Comparison of ENCODE assay signal across 8 cellular contexts in genomic region chr1:158203693-158204457, GRCh38. TPM values are rescaled to one million over a fixed set of nuclear protein-coding genes. Genes with fewer than 3 reads are reported as not detected.
DNase-seq lines count a peak whose midpoint lies in the region; ATAC-seq, FAIRE-seq and TF ChIP-seq lines count a peak whose summit lies in the region.

No MANE protein-coding gene starts in this region.

- peak; percentile 75 to 85 for ATAC-seq in activated naive CD4-positive, alpha-beta T cell treated with anti-CD3 and anti-CD28 coated beads, Interleukin-2, amount 50 U/mL, for 72 hours
- ATAC-seq in K562 = peak; percentile 97

- H3K4me3 ChIP-seq in K562 (no peak overlapping the region), kidney (ENCODE audit: low read length in 2 of 2) (no peak overlapping the region), suprapubic skin (no peak overlapping the region)

- in situ Hi-C loops in K562 (cut with MboI) = no loop called here

- H3K9me1 ChIP-seq in K562 (ENCODE audit: control insufficient read depth, insufficient read depth, low read length) = no peaks in the 10 kb centered on the region

- H3K9me3 Mint-ChIP-seq in activated naive CD4-positive, alpha-beta T cell treated with anti-CD3 and anti-CD28 coated beads, Interleukin-2, amount 50 U/mL, for 72 hours = no peaks in the 10 kb centered on the region
- no peaks in the 10 kb centered on the region for H3K9me3 Mint-ChIP-seq in HFFc6

- H3K27ac Mint-ChIP-seq in activated naive CD4-positive, alpha-beta T cell treated with anti-CD3 and anti-CD28 coated beads, Interleukin-2, amount 50 U/mL, for 72 hours = no peak overlapping the region
- H3K27ac Mint-ChIP-seq in HFFc6 = no peak overlapping the region

- peak in 1 of 2 donors; percentile 9 for DNase-seq in activated naive CD4-positive, alpha-beta T cell treated with anti-CD3 and anti-CD28 coated beads, Interleukin-2, amount 50 U/mL, for 72 hours (ENCODE audit: low spot score in 2 of 2)
- no peak for DNase-seq in activated naive CD4-positive, alpha-beta T cell (lab: John Stamatoyannopoulos, UW)
- DNase-seq in HFFc6 (peak; percentile 64), NCI-H526 (lab: John Stamatoyannopoulos, UW) (peak; percentile 41 to 85), K562 (ENCODE audit: extremely low read depth in 1 of 4, low spot score in 3 of 4) (peak; percentile 31 to 71 (median 40)), kidney (no peak), suprapubic skin (ENCODE audit: low spot score in 2 of 2) (no peak)
- no peak for DNase-seq in activated naive CD4-positive, alpha-beta T cell treated with anti-CD3 and anti-CD28 coated beads, Interleukin-2, amount 50 U/mL, for 16 hours

- BruUV-seq in K562 (replicated peaks; lab: Mats Ljungman, UMichigan) = no TSS peak

- H3K36me3 Mint-ChIP-seq in activated naive CD4-positive, alpha-beta T cell treated with anti-CD3 and anti-CD28 coated beads, Interleukin-2, amount 50 U/mL, for 72 hours = no peaks in the 10 kb centered on the region
- no peaks in the 10 kb centered on the region for H3K36me3 Mint-ChIP-seq in HFFc6 (ENCODE audit: low read depth)

- no peaks in the 10 kb centered on the region for H4K20me1 ChIP-seq in K562 (replicated peaks; ENCODE audit: control insufficient read depth, insufficient read depth, low read length)

- POLR2A ChIA-PET in K562 (lab: Yijun Ruan, JAX) = interaction anchor here (0.7 kb wide), 2 partner anchors 843 to 1028 kb away, joined by 3 read pairs; no protein-coding TSS in a partner anchor

- H3K27me3 ChIP-seq in K562 (ENCODE audit: control insufficient read depth in 2 of 2, insufficient read depth in 2 of 2, low read length in 2 of 2) (no peaks in the 10 kb centered on the region), suprapubic skin (peaks cover 5% of the 10 kb centered on the region)

- TF ChIP-seq RAD21 in K562 (CRISPR knock-in tag; conservative IDR thresholded peaks at IDR 0.05 in 1 of 2, IDR thresholded peaks at IDR 0.05 in 1 of 2) = peak; percentile 73 to 77

- H3K4me1 ChIP-seq in K562 (replicated peaks in 1 of 2; ENCODE audit: control insufficient read depth in 2 of 2, insufficient read depth in 2 of 2, low read length in 2 of 2) (no peaks in the 10 kb centered on the region; a peak in 1 of 5 replicates), kidney (ENCODE audit: control insufficient read depth in 1 of 2, insufficient read depth in 1 of 2, low read depth in 1 of 2, low read length in 2 of 2) (no peaks in the 10 kb centered on the region), suprapubic skin (no peaks in the 10 kb centered on the region)

- intact Hi-C loops in K562 (cut with micrococcal nuclease) = loop anchor here (2.0 to 5.0 kb wide), 3 partner anchors 293 to 873 kb away; partner anchors contain the start of gene AIM2
- intact Hi-C loops in kidney (cut with DNase I) = no loop called here

- FAIRE-seq in K562 (lab: Jason Lieb, UNC) (peak; percentile 91), kidney (lab: Jason Lieb, UNC) (peak; percentile 70)

- H3K36me3 ChIP-seq in K562 (ENCODE audit: control insufficient read depth, insufficient read depth, low read length) (no peaks in the 10 kb centered on the region), kidney (ENCODE audit: control insufficient read depth in 1 of 2, insufficient read depth in 2 of 2, low read length in 2 of 2) (no peaks in the 10 kb centered on the region), suprapubic skin (no peaks in the 10 kb centered on the region)

- TF ChIP-seq POLR2A in K562 (conservative IDR thresholded peaks at IDR 0.05) (no peak), suprapubic skin (IDR thresholded peaks at IDR 0.05) (no peak)

- H3K4me2 ChIP-seq in K562 (ENCODE audit: insufficient read depth, low read length) = no peak overlapping the region

- no peak overlapping the region for H3K27ac ChIP-seq in K562 (ENCODE audit: extremely low read depth, low read depth, low read length)
- H3K27ac ChIP-seq in kidney (ENCODE audit: low read depth in 2 of 2, low read length in 2 of 2) = no peak overlapping the region
- no peak overlapping the region for H3K27ac ChIP-seq in suprapubic skin

- H3K9me3 ChIP-seq in K562 (replicated peaks; ENCODE audit: control insufficient read depth, insufficient read depth, low read depth, low read length) = no peaks in the 10 kb centered on the region
- peaks cover 0 to 4% of the 10 kb centered on the region in 2 donors for H3K9me3 ChIP-seq in kidney (ENCODE audit: control insufficient read depth in 1 of 2, low read length in 2 of 2)
- no peaks in the 10 kb centered on the region for H3K9me3 ChIP-seq in suprapubic skin

- TF ChIP-seq CTCF in HFFc6 (IDR thresholded peaks at IDR 0.05) (peak; percentile 95), K562 (IDR thresholded peaks at IDR 0.05 in 2 of 3, conservative IDR thresholded peaks at IDR 0.05 in 1 of 3; ENCODE audit: insufficient read depth in 2 of 3, low read depth in 1 of 3, low read length in 3 of 3) (peak; percentile 36 to 73 (median 70); a peak in 5 of 6 replicates), kidney (IDR thresholded peaks at IDR 0.05; ENCODE audit: borderline replicate concordance, extremely low read depth, insufficient read depth) (peak; percentile 70), suprapubic skin (IDR thresholded peaks at IDR 0.05) (peak; percentile 49 to 66)

- H3K27me3 Mint-ChIP-seq in HFFc6 (ENCODE audit: insufficient read depth) = no peaks in the 10 kb centered on the region

- WGBS in K562 (ENCODE audit: insufficient coverage, low coverage, missing lambda C conversion rate) = 6% methylated on average over 7 of the region's 7 CpGs
- WGBS in suprapubic skin = 21% methylated on average over 7 of the region's 7 CpGs

- H3K9ac ChIP-seq in K562 (ENCODE audit: insufficient read depth in 1 of 2, low read depth in 2 of 2, low read length in 2 of 2) = no peak overlapping the region
- no peak overlapping the region for H3K9ac ChIP-seq in kidney (ENCODE audit: low read length in 2 of 2)

- no peaks in the 10 kb centered on the region for H3K79me2 ChIP-seq in K562 (ENCODE audit: control insufficient read depth, insufficient read depth, low read length)

- TF ChIP-seq EP300 in K562 (IDR thresholded peaks at IDR 0.05; ENCODE audit: low read length) = no peak
- TF ChIP-seq EP300 in suprapubic skin (IDR thresholded peaks at IDR 0.05) = no peak

- peak overlapping the region; percentile 69 for H2AFZ ChIP-seq in K562 (ENCODE audit: low read depth, low read length)

- CTCF ChIA-PET in K562 (lab: Yijun Ruan, JAX; ENCODE audit: low intra/inter-chr PET ratio) = interaction anchor here (0.6 to 1.4 kb wide), 4 partner anchors 292 to 868 kb away, joined by 3 to 5 read pairs (median 4); no protein-coding TSS in a partner anchor

- no peak overlapping the region for H3K4me3 Mint-ChIP-seq in HFFc6

- H3K4me1 Mint-ChIP-seq in HFFc6 (ENCODE audit: low read depth) = no peaks in the 10 kb centered on the region

RNA-seq across cellular contexts. Expression of gene CD1D, which starts 23.2 kb away (rescaled TPM):
- total RNA-seq in activated naive CD4-positive, alpha-beta T cell treated with anti-CD3 and anti-CD28 coated beads, Interleukin-2, amount 50 U/mL, for 72 hours = not detected
- not detected for total RNA-seq in HFFc6 (2021; fragmentation: NEBNext Ultra II Directional; extraction: Animal tissue kit (Norgen Biotek cat#: 25700))
- total RNA-seq in K562 (2011; cell fraction: chromatin; rRNA removed; ENCODE audit: low replicate concordance) = not detected in 2 replicates
- total RNA-seq in K562 (2011; cell fraction: nucleolus; rRNA removed) = 0.13 TPM in 1 of 2 replicates, not detected in the other
- total RNA-seq in K562 (2011; cell fraction: nucleoplasm; rRNA removed) = not detected in 2 replicates
- total RNA-seq in K562 (2014; rRNA removed) (0.16 TPM in 1 of 2 replicates, not detected in the other), K562 (2014; rRNA removed; fragmentation: Illumina TruSeq; extraction: Trizol) (not detected in 2 replicates), K562 (2015; rRNA removed; fragmentation: Illumina TruSeq; extraction: Trizol) (not detected in 2 replicates), K562 (2021) (0.07 TPM in 1 of 2 replicates, not detected in the other), kidney (3.2 TPM), suprapubic skin (under 1 TPM in 2 of 4 donors, not detected in 2; 0.38 to 0.97 TPM)
- polyA plus RNA-seq in K562 (2011; rRNA removed) (not detected in 2 replicates), K562 (2014; fragmentation: Illumina TruSeq; extraction: Trizol) (not detected in 2 replicates), K562 (2014; fragmentation: Nextera tagmentation; extraction: Ambion mirVana) (under 1 TPM in 1 of 2 experiments, not detected in 1; 0.03 TPM), K562 (2014; rRNA removed) (0.11 TPM in 1 of 2 replicates, not detected in the other), kidney (ENCODE audit: insufficient read depth, low read depth, low replicate concordance) (0.77 TPM)
- polyA plus RNA-seq in K562 (2011; cell fraction: cytosol; rRNA removed) = 0.03 TPM in 1 of 2 replicates, not detected in the other
- polyA plus RNA-seq in K562 (2011; cell fraction: nucleus; rRNA removed) = 0.06 TPM in 1 of 2 replicates, not detected in the other
- polyA plus RNA-seq in K562 (2012) = 0.08 TPM in 2 replicates
- not detected in 2 replicates for polyA minus RNA-seq in K562 (2011; rRNA and poly(A)+ RNA removed)
- polyA minus RNA-seq in K562 (2011; cell fraction: cytosol; rRNA and poly(A)+ RNA removed) = not detected in 2 replicates
- polyA minus RNA-seq in K562 (2011; cell fraction: nucleus; rRNA and poly(A)+ RNA removed) = not detected in 2 replicates

RNA-seq across cellular contexts. Expression of gene CD1A, which starts 50.3 kb away (rescaled TPM):
- total RNA-seq in activated naive CD4-positive, alpha-beta T cell treated with anti-CD3 and anti-CD28 coated beads, Interleukin-2, amount 50 U/mL, for 72 hours = under 1 TPM in 1 of 2 donors, not detected in 1; 0.12 TPM
- not detected for total RNA-seq in HFFc6 (2021; fragmentation: NEBNext Ultra II Directional; extraction: Animal tissue kit (Norgen Biotek cat#: 25700))
- total RNA-seq in K562 (2011; cell fraction: chromatin; rRNA removed; ENCODE audit: low replicate concordance) = not detected in 2 replicates
- not detected in 2 replicates for total RNA-seq in K562 (2011; cell fraction: nucleolus; rRNA removed)
- not detected in 2 replicates for total RNA-seq in K562 (2011; cell fraction: nucleoplasm; rRNA removed)
- total RNA-seq in K562 (2014; rRNA removed) (not detected in 2 replicates), K562 (2014; rRNA removed; fragmentation: Illumina TruSeq; extraction: Trizol) (not detected in 2 replicates), K562 (2015; rRNA removed; fragmentation: Illumina TruSeq; extraction: Trizol) (not detected in 2 replicates), K562 (2021) (not detected in 2 replicates), kidney (0.22 TPM), suprapubic skin (10 to 100 TPM; 15.0 to 21.5 (median 19.9) TPM)
- polyA plus RNA-seq in K562 (2011; rRNA removed) (not detected in 2 replicates), K562 (2014; fragmentation: Illumina TruSeq; extraction: Trizol) (not detected in 2 replicates), K562 (2014; fragmentation: Nextera tagmentation; extraction: Ambion mirVana) (not detected), K562 (2014; rRNA removed) (not detected in 2 replicates), kidney (ENCODE audit: insufficient read depth, low read depth, low replicate concordance) (not detected)
- not detected in 2 replicates for polyA plus RNA-seq in K562 (2011; cell fraction: cytosol; rRNA removed)
- not detected in 2 replicates for polyA plus RNA-seq in K562 (2011; cell fraction: nucleus; rRNA removed)
- polyA plus RNA-seq in K562 (2012) = 0.06 TPM in 1 of 2 replicates, not detected in the other
- not detected in 2 replicates for polyA minus RNA-seq in K562 (2011; rRNA and poly(A)+ RNA removed)
- not detected in 2 replicates for polyA minus RNA-seq in K562 (2011; cell fraction: cytosol; rRNA and poly(A)+ RNA removed)
- not detected in 2 replicates for polyA minus RNA-seq in K562 (2011; cell fraction: nucleus; rRNA and poly(A)+ RNA removed)

Comparison
In these comparisons a context has a peak if more than half of its experiments do, and no peak if none do; other contexts are left out.
1. DNase-seq: peak in HFFc6 (single experiment), NCI-H526 (2 of 2) and K562 (4 of 4); none in activated naive CD4-positive, alpha-beta T cell (0 of 4), kidney (single experiment), suprapubic skin (0 of 2) and activated naive CD4-positive, alpha-beta T cell treated with anti-CD3 and anti-CD28 coated beads, Interleukin-2, amount 50 U/mL, for 16 hours (single experiment).
2. RNA of gene CD1A, which starts 50.3 kb away (total RNA-seq): 15.0 to 21.5 TPM in suprapubic skin; 0.22 TPM in kidney (single experiment), 0.12 TPM in activated naive CD4-positive, alpha-beta T cell treated with anti-CD3 and anti-CD28 coated beads, Interleukin-2, amount 50 U/mL, for 72 hours, not detected in HFFc6 and not detected in K562; every median in the first group is over 10 times any median in the second.
3. Peak in every context shown above with its lines, with median percentiles within 50 percentile points of each other: CTCF ChIP-seq.